Comparison of ENCODE assay signal across 8 cellular contexts in genomic region chr2:237904806-237905599, GRCh38. TPM values are rescaled to one million over a fixed set of nuclear protein-coding genes. Genes with fewer than 3 reads are reported as not detected.
DNase-seq lines count a peak whose midpoint lies in the region; ATAC-seq and TF ChIP-seq lines count a peak whose summit lies in the region.

No MANE protein-coding gene starts in this region.

- no peaks in the 10 kb centered on the region for H3K27me3 Mint-ChIP-seq in activated CD4-positive, alpha-beta T cell treated with anti-CD3 and anti-CD28 coated beads, Interleukin-2, amount 10 ng/mL, durations not matched to agents 7 days and 5 days
- no peaks in the 10 kb centered on the region for H3K27me3 Mint-ChIP-seq in activated T-cell treated with anti-CD3 and anti-CD28 coated beads, Interleukin-2, amount 50 U/mL, for 72 hours (ENCODE audit: low read depth)

- CTCF ChIA-PET in activated CD4-positive, alpha-beta T cell treated with anti-CD3 and anti-CD28 coated beads, Interleukin-2, amount 10 ng/mL, durations not matched to agents 7 days and 5 days (lab: Charles Lee) = interaction anchor here (0.6 to 1.7 kb wide), 3 partner anchors 10 to 35 kb away, joined by 3 to 6 read pairs (median 5); no protein-coding TSS in a partner anchor

- peak; percentile 57 to 69 for ATAC-seq in activated T-cell treated with anti-CD3 and anti-CD28 coated beads, Interleukin-2, amount 50 U/mL, for 72 hours (replicated peaks in 1 of 2)
- no peak for ATAC-seq in HG03442 (IDR thresholded peaks at IDR 0.05; ENCODE audit: unreplicated experiment)

- H3K27ac ChIP-seq in substantia nigra (ENCODE audit: low read depth, low read length, poor library complexity, severe bottlenecking) = peak overlapping the region; percentile 58

- H3K36me3 Mint-ChIP-seq in activated CD4-positive, alpha-beta T cell treated with anti-CD3 and anti-CD28 coated beads, Interleukin-2, amount 10 ng/mL, durations not matched to agents 7 days and 5 days (ENCODE audit: low read depth) = peaks cover 18% of the 10 kb centered on the region
- H3K36me3 Mint-ChIP-seq in activated T-cell treated with anti-CD3 and anti-CD28 coated beads, Interleukin-2, amount 50 U/mL, for 72 hours (ENCODE audit: insufficient read depth in 2 of 2) = peaks cover 7 to 8% of the 10 kb centered on the region in 2 donors

- POLR2A ChIA-PET in activated CD4-positive, alpha-beta T cell treated with anti-CD3 and anti-CD28 coated beads, Interleukin-2, amount 10 ng/mL, durations not matched to agents 7 days and 5 days (lab: Charles Lee) = no interaction called here

- TF ChIP-seq POLR2A in erythroblast (IDR thresholded peaks at IDR 0.05; ENCODE audit: low read length) = no peak

- peaks cover 51% of the 10 kb centered on the region for H3K4me1 Mint-ChIP-seq in activated CD4-positive, alpha-beta T cell treated with anti-CD3 and anti-CD28 coated beads, Interleukin-2, amount 10 ng/mL, durations not matched to agents 7 days and 5 days
- peaks cover 42% of the 10 kb centered on the region for H3K4me1 Mint-ChIP-seq in activated T-cell treated with anti-CD3 and anti-CD28 coated beads, Interleukin-2, amount 50 U/mL, for 72 hours (ENCODE audit: low read depth)

- peak overlapping the region; percentile 16 for H3K4me3 Mint-ChIP-seq in activated CD4-positive, alpha-beta T cell treated with anti-CD3 and anti-CD28 coated beads, Interleukin-2, amount 10 ng/mL, durations not matched to agents 7 days and 5 days
- H3K4me3 Mint-ChIP-seq in activated T-cell treated with anti-CD3 and anti-CD28 coated beads, Interleukin-2, amount 50 U/mL, for 72 hours = peak overlapping the region; percentile 56 to 59

- H3K27ac Mint-ChIP-seq in activated CD4-positive, alpha-beta T cell treated with anti-CD3 and anti-CD28 coated beads, Interleukin-2, amount 10 ng/mL, durations not matched to agents 7 days and 5 days = peak overlapping the region; percentile 82
- H3K27ac Mint-ChIP-seq in activated T-cell treated with anti-CD3 and anti-CD28 coated beads, Interleukin-2, amount 50 U/mL, for 72 hours = peak overlapping the region; percentile 41

- peaks cover 15% of the 10 kb centered on the region for H3K9me3 Mint-ChIP-seq in activated CD4-positive, alpha-beta T cell treated with anti-CD3 and anti-CD28 coated beads, Interleukin-2, amount 10 ng/mL, durations not matched to agents 7 days and 5 days
- H3K9me3 Mint-ChIP-seq in activated T-cell treated with anti-CD3 and anti-CD28 coated beads, Interleukin-2, amount 50 U/mL, for 72 hours = peaks cover 6 to 7% of the 10 kb centered on the region in 2 donors

- DNase-seq in activated CD4-positive, alpha-beta T cell treated with anti-CD3 and anti-CD28 coated beads, Interleukin-2, amount 10 ng/mL, durations not matched to agents 7 days and 5 days = no peak
- DNase-seq in activated CD4-positive, alpha-beta T cell treated with anti-CD3 and anti-CD28 coated beads, Interleukin-2, amount 50 U/mL, for 4 hours = no peak
- DNase-seq in activated T-cell treated with anti-CD3 and anti-CD28 coated beads, Interleukin-2, amount 50 U/mL, for 72 hours = peak; percentile 20 to 26
- DNase-seq in hepatic stellate cell (ENCODE audit: low spot score) (peak; percentile 91), substantia nigra (lab: John Stamatoyannopoulos, UW) (peak in 20 of 49 donors; percentile 14 to 72 (median 44)), erythroblast (lab: John Stamatoyannopoulos, UW) (no peak), NCI-H2196 (lab: John Stamatoyannopoulos, UW; ENCODE audit: unreplicated experiment) (no peak)

RNA-seq across cellular contexts. Expression of gene RAMP1, which starts 45.6 kb away (rescaled TPM):
- total RNA-seq in activated CD4-positive, alpha-beta T cell treated with anti-CD3 and anti-CD28 coated beads, Interleukin-2, amount 10 ng/mL, durations not matched to agents 7 days and 5 days = 1 to 10 TPM; 4.9 TPM
- 1 to 10 TPM in 1 of 2 donors, under 1 TPM in 1; 1.00 to 1.8 TPM for total RNA-seq in activated T-cell treated with anti-CD3 and anti-CD28 coated beads, Interleukin-2, amount 50 U/mL, for 72 hours

Comparison
In these comparisons a context has a peak if more than half of its experiments do, and no peak if none do; other contexts are left out.
1. DNase-seq: peak in activated T-cell treated with anti-CD3 and anti-CD28 coated beads, Interleukin-2, amount 50 U/mL, for 72 hours (2 of 2) and hepatic stellate cell (single experiment); none in activated CD4-positive, alpha-beta T cell treated with anti-CD3 and anti-CD28 coated beads, Interleukin-2, amount 10 ng/mL, durations not matched to agents 7 days and 5 days (single experiment), activated CD4-positive, alpha-beta T cell treated with anti-CD3 and anti-CD28 coated beads, Interleukin-2, amount 50 U/mL, for 4 hours (0 of 2), erythroblast (0 of 2) and NCI-H2196 (single experiment).